Comparison of ENCODE assay signal across 37 cellular contexts in the genomic region with DNA sequence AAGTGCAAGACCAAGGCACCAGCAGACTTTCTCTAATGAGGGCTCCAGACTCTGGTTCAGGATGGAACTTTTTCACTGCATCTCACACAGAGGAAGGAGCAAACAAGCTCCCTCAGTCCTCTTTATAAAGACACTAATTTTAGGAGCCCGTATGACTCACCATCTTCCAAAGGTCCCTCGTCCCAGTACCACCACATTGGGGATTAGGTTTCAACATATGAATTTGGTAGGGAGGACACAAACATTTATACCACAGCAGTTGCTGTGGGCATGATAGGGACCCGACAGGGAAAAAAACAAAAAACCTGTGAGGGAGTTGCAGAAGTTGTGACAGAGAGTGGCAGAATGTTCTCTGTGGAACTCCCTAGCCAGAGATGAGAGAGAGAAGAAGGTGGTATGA. TPM values are rescaled to one million over a fixed set of nuclear protein-coding genes. Genes with fewer than 3 reads are reported as not detected.
"Had no signal": no experiment of that assay in that cellular context is flagged by ENCODE, and none has a peak within 500 bp of the region (broad histone marks: within the 10 kb centered on the region; RNA-seq: fewer than 3 reads in every experiment).

No MANE protein-coding gene starts in this region.

- H3K4me3 ChIP-seq: MG63 had no signal

- H3K9me3 ChIP-seq: MG63 had no signal

- DNase-seq: Karpas-422, Kasumi-1, MG63, MM.1S, MV-4-11, NCI-H1048, NCI-H1092, NCI-H1092 treated with DMSO at 0.1 percent for 48 hours, NCI-H1105, NCI-H1105 treated with DMSO at 0.1 percent for 48 hours, NCI-H1417 treated with DMSO at 0.1 percent for 48 hours, NCI-H1436, NCI-H1436 treated with DMSO at 0.1 percent for 48 hours, NCI-H146, NCI-H1694, NCI-H1694 treated with DMSO at 0.1 percent for 48 hours, NCI-H187, NCI-H187 treated with DMSO at 0.1 percent for 48 hours, NCI-H1930, NCI-H2029, NCI-H2029 treated with DMSO at 0.1 percent for 48 hours, NCI-H2081, NCI-H2081 treated with DMSO at 0.1 percent for 48 hours, NCI-H2107, NCI-H2171, NCI-H2171 treated with DMSO at 0.1 percent for 48 hours, NCI-H2227 treated with DMSO at 0.1 percent for 48 hours, NCI-H226, NCI-H345, NCI-H446, NCI-H446 treated with DMSO at 0.1 percent for 48 hours, NCI-H510A, NCI-H510A treated with DMSO at 0.1 percent for 48 hours had no signal

- H3K36me3 ChIP-seq: MG63 had no signal

RNA-seq across cellular contexts. Expression of a gene that starts 6.5 kb away (rescaled TPM):
- total RNA-seq: LHCN-M2, M059J, MCF 10A, NCI-H460 had no signal
